In genomic region chr16:85171809-85172464, GRCh38 we compare ENCODE assay signal across 10 cellular contexts. TPM values are rescaled to one million over a fixed set of nuclear protein-coding genes. Genes with fewer than 3 reads are reported as not detected.
DNase-seq lines count a peak whose midpoint lies in the region; ATAC-seq and TF ChIP-seq lines count a peak whose summit lies in the region.
"Had no signal": no experiment of that assay in that cellular context is flagged by ENCODE, and none has a peak within 500 bp of the region (broad histone marks: within the 10 kb centered on the region; RNA-seq: fewer than 3 reads in every experiment).

No MANE protein-coding gene starts in this region.

- peak overlapping the region in 1 of 2 experiments; percentile 85 for H2BK12ac ChIP-seq in mesenchymal stem cell (ENCODE audit: low read length in 2 of 2)

- peak overlapping the region in 1 of 2 experiments; percentile 88 for H3K14ac ChIP-seq in mesenchymal stem cell (ENCODE audit: low read length in 2 of 2)

- peaks cover 25% of the 10 kb centered on the region for H3K79me1 ChIP-seq in mesenchymal stem cell (replicated peaks; ENCODE audit: low read length, poor library complexity, severe bottlenecking)

- H3K4ac ChIP-seq in mesenchymal stem cell (ENCODE audit: low read depth in 1 of 2, low read length in 2 of 2): peak overlapping the region in 1 of 2 experiments; percentile 40

- H3K23ac ChIP-seq in mesenchymal stem cell (ENCODE audit: low read length in 2 of 2): peak overlapping the region in 1 of 2 experiments; percentile 60

- peak overlapping the region; percentile 49 for H2BK15ac ChIP-seq in mesenchymal stem cell (ENCODE audit: low read depth, poor library complexity, severe bottlenecking)

- peak overlapping the region; percentile 46 for H3K4me2 ChIP-seq in mesenchymal stem cell (ENCODE audit: low read length, poor library complexity, severe bottlenecking)

- H3K4me3 ChIP-seq in cardiac muscle cell (peak overlapping the region; percentile 23), choroid plexus epithelial cell (ENCODE audit: low read depth, low read length) (peak overlapping the region; percentile 61), mesenchymal stem cell (ENCODE audit: insufficient read depth in 1 of 2, low read depth in 1 of 2, low read length in 2 of 2) (peak overlapping the region; percentile 43 to 82), uterus (peak overlapping the region in 1 of 2 donors; percentile 22)

- intact Hi-C loops in Right ventricle myocardium inferior (cut with DNase I) (loop anchor here (5.0 kb wide), 2 partner anchors 35 to 50 kb away; no protein-coding TSS in a partner anchor), uterus (cut with DNase I; ENCODE audit: low total_unique reads) (no loop called here), CD14-positive monocyte (cut with micrococcal nuclease) (no loop called here)

- peaks cover 75 to 87% (median 75%) of the 10 kb centered on the region in 3 donors for H3K27me3 Mint-ChIP-seq in CD14-positive monocyte (ENCODE audit: low read depth in 3 of 3)

- TF ChIP-seq CTCF in cardiac muscle cell (IDR thresholded peaks at IDR 0.05; ENCODE audit: low read depth, low read length) (no peak), choroid plexus epithelial cell (conservative IDR thresholded peaks at IDR 0.05; ENCODE audit: low read depth, low read length) (no peak), uterus (IDR thresholded peaks at IDR 0.05) (no peak), CD14-positive monocyte (IDR thresholded peaks at IDR 0.05) (no peak)

- peak overlapping the region; percentile 56 for H4K91ac ChIP-seq in mesenchymal stem cell (ENCODE audit: low read length)

- H3K4me1 ChIP-seq in cardiac muscle cell (ENCODE audit: low read depth) (peaks cover 47% of the 10 kb centered on the region), mesenchymal stem cell (ENCODE audit: control insufficient read depth, insufficient read depth, low read depth, low read length) (peaks cover 81% of the 10 kb centered on the region), uterus (peaks cover 6 to 30% of the 10 kb centered on the region in 2 donors)

- peak overlapping the region; percentile 55 for H2AK5ac ChIP-seq in mesenchymal stem cell (ENCODE audit: low read length, severe bottlenecking)

- H3K9me3 Mint-ChIP-seq in CD14-positive monocyte: peaks cover 0 to 16% (median 3%) of the 10 kb centered on the region in 7 donors

- H3K27ac Mint-ChIP-seq in CD14-positive monocyte: peak overlapping the region in 2 of 7 donors; percentile 15 to 50

- no peak for ATAC-seq in Right ventricle myocardium inferior
- ATAC-seq: sciatic nerve had no signal

- peak overlapping the region; percentile 83 for H3K9ac ChIP-seq in mesenchymal stem cell (ENCODE audit: low read length)

- H3K18ac ChIP-seq in mesenchymal stem cell (ENCODE audit: low read depth in 1 of 2, low read length in 2 of 2): peak overlapping the region; percentile 56 to 68

- H3K27me3 ChIP-seq in cardiac muscle cell (no peaks in the 10 kb centered on the region), mesenchymal stem cell (ENCODE audit: control insufficient read depth in 1 of 2, insufficient read depth in 1 of 2, low read length in 2 of 2) (no peaks in the 10 kb centered on the region), uterus (no peaks in the 10 kb centered on the region)

- no peak overlapping the region for H2BK5ac ChIP-seq in mesenchymal stem cell (ENCODE audit: low read depth, low read length, poor library complexity, severe bottlenecking)

- no peaks in the 10 kb centered on the region for H3K9me3 ChIP-seq in cardiac muscle cell (ENCODE audit: low read depth)
- no peaks in the 10 kb centered on the region for H3K9me3 ChIP-seq in mesenchymal stem cell (ENCODE audit: control insufficient read depth, low read length)
- no peaks in the 10 kb centered on the region for H3K9me3 ChIP-seq in uterus

- peaks cover 0 to 2% of the 10 kb centered on the region in 2 donors for H3K36me3 Mint-ChIP-seq in CD14-positive monocyte

- H4K8ac ChIP-seq in mesenchymal stem cell (ENCODE audit: low read length): peak overlapping the region; percentile 21

- 25% methylated on average over 18 of the region's 18 CpGs for WGBS in mesenchymal stem cell

- no peak for TF ChIP-seq POLR2A in uterus (IDR thresholded peaks at IDR 0.05)

- peaks cover 9% of the 10 kb centered on the region for H3K4me1 Mint-ChIP-seq in CD14-positive monocyte

- H3K4me3 Mint-ChIP-seq in CD14-positive monocyte: peak overlapping the region in 1 of 2 donors; percentile 76

- peak overlapping the region; percentile 7 for H3K27ac ChIP-seq in cardiac muscle cell
- H3K27ac ChIP-seq in mesenchymal stem cell (ENCODE audit: low read length, poor library complexity, severe bottlenecking): no peak overlapping the region
- peak overlapping the region; percentile 52 to 62 for H3K27ac ChIP-seq in uterus

- no peaks in the 10 kb centered on the region for H3K36me3 ChIP-seq in cardiac muscle cell
- H3K36me3 ChIP-seq in mesenchymal stem cell (ENCODE audit: control insufficient read depth in 1 of 2, insufficient read depth in 2 of 2, low read depth in 1 of 2, low read length in 2 of 2): peaks cover 0 to 21% of the 10 kb centered on the region in 2 experiments
- no peaks in the 10 kb centered on the region for H3K36me3 ChIP-seq in uterus

- H2AFZ ChIP-seq in mesenchymal stem cell (ENCODE audit: low read depth, low read length): no peak overlapping the region

- no peak for DNase-seq in cardiac muscle cell (ENCODE audit: low read depth in 1 of 2, low spot score in 1 of 2)
- DNase-seq in Right ventricle myocardium inferior (ENCODE audit: missing footprints): no peak
- no peak for DNase-seq in choroid plexus epithelial cell (ENCODE audit: low read depth)
- no peak for DNase-seq in mesenchymal stem cell
- no peak for DNase-seq in uterus
- DNase-seq in NAMALWA (ENCODE audit: low spot score): no peak
- DNase-seq in CD14-positive monocyte (ENCODE audit: low spot score): no peak
- no peak for DNase-seq in activated CD4-positive, alpha-beta T cell treated with anti-CD3 and anti-CD28 coated beads, Interleukin-2, amount 50 U/mL, for 4 hours

- no peak overlapping the region for H2BK120ac ChIP-seq in mesenchymal stem cell (ENCODE audit: low read depth, low read length)

RNA-seq across cellular contexts. Expression of gene CIBAR2, which starts 59.7 kb away (rescaled TPM):
- not detected in 2 replicates for total RNA-seq in cardiac muscle cell
- polyA plus RNA-seq in cardiac muscle cell: not detected in 2 replicates
- not detected for total RNA-seq in Right ventricle myocardium inferior
- 0.03 TPM for polyA plus RNA-seq in mesenchymal stem cell (2013, experiment 1 of 2)
- polyA plus RNA-seq in mesenchymal stem cell (2013, experiment 2 of 2): 0.07 TPM
- 1 to 10 TPM in 1 of 4 donors, not detected in 3; 2.4 TPM for total RNA-seq in uterus
- not detected for polyA plus RNA-seq in CD14-positive monocyte
- total RNA-seq: epithelial cell of proximal tubule, sciatic nerve had no signal
